Comparison of ENCODE assay signal across 8 cellular contexts in the genomic region with DNA sequence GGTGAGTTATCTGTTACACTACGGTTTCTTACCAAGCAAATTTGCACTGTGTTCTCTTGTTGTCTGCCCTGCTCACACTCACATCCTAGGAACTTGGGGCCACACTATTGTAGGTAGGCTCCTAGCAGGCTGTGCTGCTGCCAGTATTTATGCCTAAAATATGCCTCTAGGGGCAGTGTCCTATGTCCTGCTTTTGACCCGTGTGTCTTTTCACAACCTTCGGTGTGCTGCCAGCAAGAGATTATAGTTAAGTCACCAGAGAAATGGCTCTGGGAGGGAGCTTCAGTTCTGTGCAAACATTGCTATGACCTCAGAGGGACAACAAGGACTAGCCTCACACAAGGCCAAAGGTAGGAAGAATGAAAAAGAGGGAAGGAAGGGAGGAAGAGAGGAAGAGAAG. TPM values are rescaled to one million over a fixed set of nuclear protein-coding genes. Genes with fewer than 3 reads are reported as not detected.
DNase-seq lines count a peak whose midpoint lies in the region; ATAC-seq and TF ChIP-seq lines count a peak whose summit lies in the region.

No MANE protein-coding gene starts in this region.

- H3K9me3 Mint-ChIP-seq in activated B cell treated with CpG ODN at 0.5 μM for 24 hours = no peaks in the 10 kb centered on the region
- no peaks in the 10 kb centered on the region for H3K9me3 Mint-ChIP-seq in activated naive CD8-positive, alpha-beta T cell treated with anti-CD3 and anti-CD28 coated beads, Interleukin-2, amount 50 U/mL, for 24 hours

- ATAC-seq in GM18870 (IDR thresholded peaks at IDR 0.05; ENCODE audit: unreplicated experiment) (peak; percentile 76), HG03469 (IDR thresholded peaks at IDR 0.05; ENCODE audit: unreplicated experiment) (peak; percentile 67), activated B cell treated with CpG ODN at 0.5 μM for 24 hours (ENCODE audit: low read depth) (peak; percentile 25)
- no peak for ATAC-seq in activated naive CD8-positive, alpha-beta T cell treated with anti-CD3 and anti-CD28 coated beads, Interleukin-2, amount 50 U/mL, for 24 hours

- POLR2A ChIA-PET in activated B cell treated with CpG ODN at 0.5 μM for 24 hours (lab: Charles Lee) = no interaction called here

- DNase-seq in ACHN (peak; percentile 41), activated B cell treated with CpG ODN at 0.5 μM for 24 hours (no peak), retinal pigment epithelial cell (ENCODE audit: low read depth) (peak; percentile 10), NCI-H2227 treated with DMSO at 0.1 percent for 48 hours (lab: John Stamatoyannopoulos, UW) (no peak), COLO829 (ENCODE audit: low spot score) (no peak)
- DNase-seq in activated naive CD8-positive, alpha-beta T cell treated with anti-CD3 and anti-CD28 coated beads, Interleukin-2, amount 50 U/mL, for 24 hours = no peak

- no peaks in the 10 kb centered on the region for H3K4me1 Mint-ChIP-seq in activated B cell treated with CpG ODN at 0.5 μM for 24 hours
- H3K4me1 Mint-ChIP-seq in activated naive CD8-positive, alpha-beta T cell treated with anti-CD3 and anti-CD28 coated beads, Interleukin-2, amount 50 U/mL, for 24 hours = no peaks in the 10 kb centered on the region

- in situ Hi-C loops in ACHN (cut with HindIII; ENCODE audit: low pct_ligation_motif_present, low pct_unique_long_range_greater_than_20kb, low sequenced_read_pairs) = no loop called here

- no peak overlapping the region for H3K4me3 ChIP-seq in retinal pigment epithelial cell (ENCODE audit: low read length)

- no peak for TF ChIP-seq CTCF in activated B cell treated with CpG ODN at 0.5 μM for 24 hours (IDR thresholded peaks at IDR 0.05)
- peak; percentile 55 for TF ChIP-seq CTCF in retinal pigment epithelial cell (conservative IDR thresholded peaks at IDR 0.05; ENCODE audit: low read depth, low read length)

- peaks cover 16% of the 10 kb centered on the region for H3K27me3 Mint-ChIP-seq in activated B cell treated with CpG ODN at 0.5 μM for 24 hours
- peaks cover 16% of the 10 kb centered on the region for H3K27me3 Mint-ChIP-seq in activated naive CD8-positive, alpha-beta T cell treated with anti-CD3 and anti-CD28 coated beads, Interleukin-2, amount 50 U/mL, for 24 hours

- no peaks in the 10 kb centered on the region for H3K36me3 Mint-ChIP-seq in activated B cell treated with CpG ODN at 0.5 μM for 24 hours (ENCODE audit: low read depth)
- no peaks in the 10 kb centered on the region for H3K36me3 Mint-ChIP-seq in activated naive CD8-positive, alpha-beta T cell treated with anti-CD3 and anti-CD28 coated beads, Interleukin-2, amount 50 U/mL, for 24 hours (ENCODE audit: low read depth)

- no peak overlapping the region for H3K27ac Mint-ChIP-seq in activated B cell treated with CpG ODN at 0.5 μM for 24 hours
- H3K27ac Mint-ChIP-seq in activated naive CD8-positive, alpha-beta T cell treated with anti-CD3 and anti-CD28 coated beads, Interleukin-2, amount 50 U/mL, for 24 hours = no peak overlapping the region

- intact Hi-C loops in activated B cell treated with CpG ODN at 0.5 μM for 24 hours (cut with micrococcal nuclease) = no loop called here

- CTCF ChIA-PET in activated B cell treated with CpG ODN at 0.5 μM for 24 hours (lab: Charles Lee) = interaction anchor here (1.0 kb wide), 1 partner anchor 13 kb away, joined by 3 read pairs; no protein-coding TSS in a partner anchor

- H3K4me3 Mint-ChIP-seq in activated B cell treated with CpG ODN at 0.5 μM for 24 hours = no peak overlapping the region
- H3K4me3 Mint-ChIP-seq in activated naive CD8-positive, alpha-beta T cell treated with anti-CD3 and anti-CD28 coated beads, Interleukin-2, amount 50 U/mL, for 24 hours = no peak overlapping the region

RNA-seq across cellular contexts. Expression of gene TAAR5, which starts 8.9 kb away (rescaled TPM):
- not detected in 2 replicates for total RNA-seq in activated B cell treated with CpG ODN at 0.5 μM for 24 hours

RNA-seq across cellular contexts. Expression of gene TAAR2, which starts 25.6 kb away (rescaled TPM):
- not detected in 2 replicates for total RNA-seq in activated B cell treated with CpG ODN at 0.5 μM for 24 hours

RNA-seq across cellular contexts. Expression of gene TAAR6, which starts 28.4 kb away (rescaled TPM):
- not detected in 2 replicates for total RNA-seq in activated B cell treated with CpG ODN at 0.5 μM for 24 hours

RNA-seq across cellular contexts. Expression of gene TAAR8, which starts 46.0 kb away (rescaled TPM):
- total RNA-seq in activated B cell treated with CpG ODN at 0.5 μM for 24 hours = not detected in 2 replicates

Comparison
In these comparisons a context has a peak if more than half of its experiments do, and no peak if none do; other contexts are left out.
1. DNase-seq: peak in ACHN (single experiment) and retinal pigment epithelial cell (single experiment); none in activated B cell treated with CpG ODN at 0.5 μM for 24 hours (single experiment), activated naive CD8-positive, alpha-beta T cell treated with anti-CD3 and anti-CD28 coated beads, Interleukin-2, amount 50 U/mL, for 24 hours (single experiment), NCI-H2227 treated with DMSO at 0.1 percent for 48 hours (single experiment) and COLO829 (single experiment).